ENCODE assay signal across 14 cellular contexts in genomic region chrX:57905141-57905540, GRCh38. TPM values are rescaled to one million over a fixed set of nuclear protein-coding genes. Genes with fewer than 3 reads are reported as not detected.
DNase-seq lines count a peak whose midpoint lies in the region; ATAC-seq, FAIRE-seq and TF ChIP-seq lines count a peak whose summit lies in the region.
"Had no signal": no experiment of that assay in that cellular context is flagged by ENCODE, and none has a peak within 500 bp of the region (broad histone marks: within the 10 kb centered on the region; RNA-seq: fewer than 3 reads in every experiment).

No MANE protein-coding gene starts in this region.

- 4% methylated on average over 2 of the region's 2 CpGs for WGBS in liver
- 5% methylated on average over 2 of the region's 2 CpGs for WGBS in HepG2 (ENCODE audit: low lambda C conversion rate)
- WGBS in small intestine, 3 donors = 26 to 28% (median 27%) methylated on average over 2 of the region's 2 CpGs

- H3K79me2 ChIP-seq in HepG2 (ENCODE audit: insufficient read depth, low read length) = no peaks in the 10 kb centered on the region
- H3K79me2 ChIP-seq: hepatocyte had no signal

- no peak for DNase-seq in HepG2 (ENCODE audit: low spot score)
- no peak for DNase-seq in lower lobe of right lung
- DNase-seq in small intestine = no peak
- no peak for DNase-seq in mucosa of gallbladder (ENCODE audit: low spot score)
- DNase-seq in ureter (ENCODE audit: low spot score) = no peak
- DNase-seq: NCI-H526 treated with DMSO at 0.1 percent for 48 hours; stimulated activated CD4-positive, alpha-beta T cell treated with anti-CD3 and anti-CD28 coated beads, Interleukin-2, amount 100 ng/mL, for 24 hours had no signal

- POLR2A ChIA-PET in HepG2 (lab: Yijun Ruan, JAX) = no interaction called here

- ATAC-seq in HepG2 = no peak
- no peak for ATAC-seq in lower lobe of right lung
- no peak for ATAC-seq in HG02678 (IDR thresholded peaks at IDR 0.05; ENCODE audit: unreplicated experiment)

- no peak overlapping the region for H2AFZ ChIP-seq in HepG2 (ENCODE audit: low read length)
- H2AFZ ChIP-seq: hepatocyte had no signal

- H3K36me3 ChIP-seq in liver (ENCODE audit: control insufficient read depth in 4 of 4, insufficient read depth in 3 of 4, low read depth in 1 of 4, low read length in 3 of 4) (no peaks in the 10 kb centered on the region), HepG2 (replicated peaks in 1 of 2; ENCODE audit: control insufficient read depth in 1 of 2, insufficient read depth in 2 of 2, low read length in 2 of 2) (no peaks in the 10 kb centered on the region), lower lobe of right lung (no peaks in the 10 kb centered on the region), small intestine (ENCODE audit: control insufficient read depth in 2 of 2, insufficient read depth in 2 of 2, low read length in 2 of 2) (no peaks in the 10 kb centered on the region)
- H3K36me3 ChIP-seq: suprapubic skin had no signal

- in situ Hi-C loops in HepG2 (cut with HindIII; ENCODE audit: extremely low pct_ligation_motif_present, low pct_unique_long_range_greater_than_20kb) = loop anchor here (25.0 kb wide), 2 partner anchors 93 to 318 kb away; partner anchors contain the start of gene ZXDB

- BruUV-seq in HepG2 (replicated peaks; lab: Mats Ljungman, UMichigan) = no TSS peak

- FAIRE-seq in HepG2 (lab: Jason Lieb, UNC) = no peak
- FAIRE-seq in small intestine (lab: Jason Lieb, UNC) = no peak

- H3K4me3 ChIP-seq in liver (ENCODE audit: low read depth in 1 of 3, low read length in 3 of 3) (no peak overlapping the region), HepG2 (replicated peaks in 1 of 3; ENCODE audit: insufficient read depth in 1 of 3, low read depth in 2 of 3, low read length in 3 of 3) (no peak overlapping the region), lower lobe of right lung (peak overlapping the region; percentile 19), small intestine (ENCODE audit: low read depth in 1 of 2, low read length in 2 of 2) (no peak overlapping the region)
- H3K4me3 ChIP-seq: hepatocyte, suprapubic skin had no signal

- H3K27me3 ChIP-seq in liver (ENCODE audit: control insufficient read depth in 4 of 4, insufficient read depth in 4 of 4, low read length in 3 of 4) (no peaks in the 10 kb centered on the region), HepG2 (ENCODE audit: control insufficient read depth in 1 of 2, insufficient read depth in 2 of 2, low read length in 2 of 2) (no peaks in the 10 kb centered on the region), lower lobe of right lung (ENCODE audit: low read depth) (no peaks in the 10 kb centered on the region), small intestine (ENCODE audit: control insufficient read depth in 2 of 2, insufficient read depth in 2 of 2, low read length in 2 of 2) (no peaks in the 10 kb centered on the region)
- H3K27me3 ChIP-seq: hepatocyte, suprapubic skin had no signal

- no peak overlapping the region for H3K4me2 ChIP-seq in HepG2 (ENCODE audit: low read depth, low read length)
- H3K4me2 ChIP-seq: hepatocyte had no signal

- CTCF ChIA-PET in HepG2 (lab: Yijun Ruan, JAX; ENCODE audit: low intra/inter-chr PET ratio, low total read pairs) = no interaction called here

- H3K9ac ChIP-seq in liver (ENCODE audit: low read depth in 1 of 2, low read length in 2 of 2) (peak overlapping the region; percentile 27 to 53), HepG2 (ENCODE audit: insufficient read depth, low read depth, low read length) (no peak overlapping the region)

- intact Hi-C loops in HepG2 (cut with micrococcal nuclease; ENCODE audit: unreplicated experiment) = no loop called here
- intact Hi-C loops in lower lobe of right lung (cut with DNase I) = no loop called here

- TF ChIP-seq EP300 in HepG2 (IDR thresholded peaks at IDR 0.05; ENCODE audit: low read depth in 2 of 2, low read length in 2 of 2) (no peak), HepG2 (CRISPR knock-in tag; IDR thresholded peaks at IDR 0.05; ENCODE audit: borderline replicate concordance) (no peak)

- peaks cover 0 to 9% (median 4%) of the 10 kb centered on the region in 4 donors for H3K4me1 ChIP-seq in liver (ENCODE audit: control insufficient read depth in 4 of 4, insufficient read depth in 4 of 4, low read length in 3 of 4)
- no peaks in the 10 kb centered on the region for H3K4me1 ChIP-seq in HepG2 (ENCODE audit: insufficient read depth, low read length)
- H3K4me1 ChIP-seq in lower lobe of right lung = peaks cover 10% of the 10 kb centered on the region
- no peaks in the 10 kb centered on the region for H3K4me1 ChIP-seq in small intestine (ENCODE audit: control insufficient read depth in 2 of 2, insufficient read depth in 1 of 2, low read depth in 1 of 2, low read length in 1 of 2)

- TF ChIP-seq RAD21 in liver (IDR thresholded peaks at IDR 0.05) = no peak
- no peak for TF ChIP-seq RAD21 in HepG2 (CRISPR knock-in tag; IDR thresholded peaks at IDR 0.05)

- no peaks in the 10 kb centered on the region for H3K9me3 ChIP-seq in liver (ENCODE audit: control insufficient read depth in 4 of 4, low read length in 3 of 4)
- H3K9me3 ChIP-seq in HepG2 (ENCODE audit: low read length) = no peaks in the 10 kb centered on the region
- H3K9me3 ChIP-seq in lower lobe of right lung = no peaks in the 10 kb centered on the region
- H3K9me3 ChIP-seq in small intestine (ENCODE audit: control insufficient read depth, low read depth) = no peaks in the 10 kb centered on the region
- H3K9me3 ChIP-seq: suprapubic skin had no signal

- TF ChIP-seq CTCF in liver (IDR thresholded peaks at IDR 0.05; ENCODE audit: low read depth, low read length, missing input control) (no peak), HepG2 (CRISPR knock-in tag; IDR thresholded peaks at IDR 0.05) (no peak), lower lobe of right lung (IDR thresholded peaks at IDR 0.05) (no peak)

- H3K27ac ChIP-seq in liver (ENCODE audit: low read depth in 1 of 2, low read length in 2 of 2) (peak overlapping the region in 1 of 2 donors; percentile 20), HepG2 (ENCODE audit: extremely low read length, insufficient read depth, low read length) (no peak overlapping the region), angular gyrus (ENCODE audit: low read depth, low read length) (peak overlapping the region; percentile 19), lower lobe of right lung (no peak overlapping the region), small intestine (ENCODE audit: low read depth in 1 of 2, low read length in 1 of 2) (no peak overlapping the region)
- H3K27ac ChIP-seq: C4-2B, hepatocyte, suprapubic skin had no signal

- TF ChIP-seq POLR2A in HepG2 (IDR thresholded peaks at IDR 0.05; ENCODE audit: insufficient read depth in 1 of 2, low read depth in 2 of 2, low read length in 2 of 2) = no peak

- H4K20me1 ChIP-seq in HepG2 (ENCODE audit: insufficient read depth, low read length) = no peaks in the 10 kb centered on the region

TF ChIP-seq in liver, 16 proteins besides CTCF, POLR2A, EP300 and RAD21 (continues in another document):
- TF ChIP-seq ATF3 (IDR thresholded peaks at IDR 0.05) (no peak), FOXA2 (IDR thresholded peaks at IDR 0.05) (no peak), GABPA (IDR thresholded peaks at IDR 0.05 in 1 of 2, conservative IDR thresholded peaks at IDR 0.05 in 1 of 2) (no peak), SP1 (IDR thresholded peaks at IDR 0.05) (no peak), EGR1 (IDR thresholded peaks at IDR 0.05; ENCODE audit: low read depth in 2 of 2) (no peak), JUND (IDR thresholded peaks at IDR 0.05) (no peak)

TF ChIP-seq in HepG2, 621 proteins besides CTCF, POLR2A, EP300 and RAD21:
- TF ChIP-seq AGO1 (IDR thresholded peaks at IDR 0.05; ENCODE audit: low read depth, low read length, poor library complexity, severe bottlenecking) (no peak), HNF4G (IDR thresholded peaks at IDR 0.05; ENCODE audit: borderline replicate concordance, low read depth, low read length) (no peak), HNF4G (CRISPR knock-in tag; IDR thresholded peaks at IDR 0.05; ENCODE audit: borderline replicate concordance, low read depth) (no peak), ZNF703 (CRISPR knock-in tag; IDR thresholded peaks at IDR 0.05; ENCODE audit: borderline replicate concordance) (no peak), MAFF (IDR thresholded peaks at IDR 0.05; ENCODE audit: low read depth, low read length) (no peak)
TF ChIP-seq in HepG2: peak in this region for 0.

RNA-seq across cellular contexts. Expression of gene ZXDA, which starts 5.1 kb away (rescaled TPM):
- 1 to 10 TPM; 1.9 to 3.3 TPM for total RNA-seq in liver
- polyA plus RNA-seq in liver = under 1 TPM; 0.31 to 0.85 TPM
- total RNA-seq in HepG2 (2016; rRNA removed; fragmentation: Illumina TruSeq; extraction: Trizol) = not detected in 2 replicates
- not detected in 2 replicates for total RNA-seq in HepG2 (2016; cell fraction: cytosol; rRNA removed; fragmentation: Illumina TruSeq; extraction: Trizol; ENCODE audit: low read depth)
- total RNA-seq in HepG2 (2016; cell fraction: insoluble cytoplasmic fraction; rRNA removed; fragmentation: Illumina TruSeq; extraction: Trizol) = not detected in 2 replicates
- not detected in 2 replicates for total RNA-seq in HepG2 (2016; cell fraction: membrane; rRNA removed; fragmentation: Illumina TruSeq; extraction: Trizol)
- not detected in 2 replicates for total RNA-seq in HepG2 (2016; cell fraction: nucleus; rRNA removed; fragmentation: Illumina TruSeq; extraction: Trizol)
- polyA plus RNA-seq in HepG2 (2011; rRNA removed) = not detected in 2 replicates
- polyA plus RNA-seq in HepG2 (2011; cell fraction: cytosol; rRNA removed) = 0.01 TPM in 1 of 2 replicates, not detected in the other
- not detected in 2 replicates for polyA plus RNA-seq in HepG2 (2011; cell fraction: nucleus; rRNA removed)
- polyA plus RNA-seq in HepG2 (2012) = not detected in 2 replicates
- polyA plus RNA-seq in HepG2 (2016; cell fraction: cytosol; fragmentation: Illumina TruSeq; extraction: Trizol; ENCODE audit: low read depth) = not detected in 2 replicates
- not detected in 2 replicates for polyA plus RNA-seq in HepG2 (2016; cell fraction: insoluble cytoplasmic fraction; fragmentation: Illumina TruSeq; extraction: Trizol; ENCODE audit: low read depth)
- not detected in 2 replicates for polyA plus RNA-seq in HepG2 (2016; cell fraction: membrane; fragmentation: Illumina TruSeq; extraction: Trizol; ENCODE audit: low read depth)
- not detected in 2 replicates for polyA plus RNA-seq in HepG2 (2016; cell fraction: nucleus; fragmentation: Illumina TruSeq; extraction: Trizol; ENCODE audit: insufficient read depth, low read depth)
- 7.9 TPM in 1 of 2 replicates, not detected in the other for polyA minus RNA-seq in HepG2 (2011; rRNA and poly(A)+ RNA removed; ENCODE audit: low replicate concordance)
- polyA minus RNA-seq in HepG2 (2011; cell fraction: cytosol; rRNA and poly(A)+ RNA removed) = not detected in 2 replicates
- not detected in 2 replicates for polyA minus RNA-seq in HepG2 (2011; cell fraction: nucleus; rRNA and poly(A)+ RNA removed)
- 4.6 TPM for total RNA-seq in lower lobe of right lung
- 1 to 10 TPM in 1 of 3 donors, under 1 TPM in 2; 0.45 to 1.1 (median 0.54) TPM for polyA plus RNA-seq in small intestine
- 8.4 TPM for total RNA-seq in mucosa of gallbladder
- total RNA-seq in ureter = 6.7 TPM
- total RNA-seq: hepatocyte had no signal
- polyA plus RNA-seq: hepatocyte, neural cell had no signal
